In the genomic region with DNA sequence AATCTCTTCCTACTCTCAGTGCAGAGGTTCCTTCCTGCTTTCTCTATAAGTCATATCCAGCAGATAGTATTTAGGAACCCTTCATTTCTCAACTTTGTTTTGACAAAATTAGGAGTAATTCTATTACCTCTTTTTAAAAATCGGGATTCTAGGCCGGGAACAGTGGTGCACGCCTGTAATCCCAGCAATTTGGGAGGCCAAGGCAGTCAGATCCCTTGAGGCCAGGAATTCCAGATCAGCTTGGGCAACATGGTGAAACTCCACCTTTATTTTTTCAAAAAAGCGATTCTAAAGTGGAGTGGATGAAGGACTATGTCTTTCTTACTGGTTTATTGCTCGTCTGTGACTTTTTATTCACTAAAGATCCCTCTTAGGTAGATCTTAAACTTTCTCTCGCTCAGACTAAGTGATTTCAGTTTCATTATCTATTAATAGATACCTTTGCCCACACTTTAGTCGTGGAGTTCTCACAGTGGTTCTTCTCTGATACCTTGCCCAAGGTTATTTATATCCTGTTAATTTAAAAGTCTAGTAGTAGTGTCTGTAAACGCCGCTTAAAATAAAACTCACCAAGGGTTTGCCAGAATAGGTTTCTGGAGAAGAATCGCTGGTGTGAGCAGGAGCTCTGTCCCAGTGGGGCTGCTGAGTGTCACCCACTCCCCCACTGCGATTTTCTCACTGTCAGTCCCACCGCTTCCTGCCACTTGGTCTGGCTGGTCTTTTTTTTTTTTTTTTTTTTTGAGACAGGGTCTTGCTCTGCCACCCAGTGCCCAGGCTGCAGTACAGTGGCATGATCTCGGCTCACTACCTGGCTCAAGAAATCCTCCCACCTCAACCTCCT, we compare ENCODE assay signal across 8 cellular contexts. TPM values are rescaled to one million over a fixed set of nuclear protein-coding genes. Genes with fewer than 3 reads are reported as not detected.
DNase-seq lines count a peak whose midpoint lies in the region; ATAC-seq and TF ChIP-seq lines count a peak whose summit lies in the region.

No MANE protein-coding gene starts in this region.

- in situ Hi-C loops in gastrocnemius medialis (cut with MboI; ENCODE audit: low sequenced_read_pairs in 4 of 4) = loop anchor here in 3 of 4 donors (10.0 kb wide), 1 partner anchor 136 kb away; no protein-coding TSS in a partner anchor

- TF ChIP-seq POLR2A in gastrocnemius medialis (IDR thresholded peaks at IDR 0.05) = no peak
- no peak for TF ChIP-seq POLR2A in thyroid gland (IDR thresholded peaks at IDR 0.05)

- H3K4me3 ChIP-seq in gastrocnemius medialis (peak overlapping the region; percentile 36 to 54 (median 48)), thyroid gland (replicated peaks in 1 of 3) (no peak overlapping the region)

- TF ChIP-seq CTCF in gastrocnemius medialis (IDR thresholded peaks at IDR 0.05 in 4 of 5, conservative IDR thresholded peaks at IDR 0.05 in 1 of 5) (no peak), thyroid gland (IDR thresholded peaks at IDR 0.05) (no peak)

- H3K27ac Mint-ChIP-seq in activated T-cell treated with anti-CD3 and anti-CD28 coated beads, Interleukin-2, amount 50 U/mL, for 72 hours = peak overlapping the region; percentile 93

- no peaks in the 10 kb centered on the region for H3K9me3 Mint-ChIP-seq in activated T-cell treated with anti-CD3 and anti-CD28 coated beads, Interleukin-2, amount 50 U/mL, for 72 hours

- H3K27ac ChIP-seq in gastrocnemius medialis (peak overlapping the region; percentile 85 to 88 (median 86)), thyroid gland (no peak overlapping the region)

- H3K27me3 Mint-ChIP-seq in activated T-cell treated with anti-CD3 and anti-CD28 coated beads, Interleukin-2, amount 50 U/mL, for 72 hours (ENCODE audit: low read depth) = no peaks in the 10 kb centered on the region

- no peaks in the 10 kb centered on the region for H3K36me3 ChIP-seq in gastrocnemius medialis
- no peaks in the 10 kb centered on the region for H3K36me3 ChIP-seq in thyroid gland

- peaks cover 40% of the 10 kb centered on the region for H3K4me1 Mint-ChIP-seq in activated T-cell treated with anti-CD3 and anti-CD28 coated beads, Interleukin-2, amount 50 U/mL, for 72 hours (ENCODE audit: low read depth)

- no peaks in the 10 kb centered on the region for H3K9me3 ChIP-seq in gastrocnemius medialis
- no peaks in the 10 kb centered on the region for H3K9me3 ChIP-seq in thyroid gland

- H3K4me3 Mint-ChIP-seq in activated T-cell treated with anti-CD3 and anti-CD28 coated beads, Interleukin-2, amount 50 U/mL, for 72 hours = peak overlapping the region; percentile 69 to 93

- peaks cover 5 to 7% of the 10 kb centered on the region in 2 donors for H3K4me1 ChIP-seq in gastrocnemius medialis
- H3K4me1 ChIP-seq in thyroid gland = no peaks in the 10 kb centered on the region

- peak; percentile 79 for ATAC-seq in GM19395 (IDR thresholded peaks at IDR 0.05; ENCODE audit: unreplicated experiment)
- ATAC-seq in HG03139 (IDR thresholded peaks at IDR 0.05; ENCODE audit: unreplicated experiment) = peak; percentile 71
- ATAC-seq in activated T-cell treated with anti-CD3 and anti-CD28 coated beads, Interleukin-2, amount 50 U/mL, for 72 hours (replicated peaks in 1 of 2) = peak; percentile 75 to 77
- ATAC-seq in gastrocnemius medialis = peak; percentile 83 to 97

- 76 to 84% methylated on average over 13 of the region's 13 CpGs for WGBS in thyroid gland, 2 donors

- H3K27me3 ChIP-seq in gastrocnemius medialis = no peaks in the 10 kb centered on the region
- no peaks in the 10 kb centered on the region for H3K27me3 ChIP-seq in thyroid gland

- peak; percentile 19 to 35 for DNase-seq in activated T-cell treated with anti-CD3 and anti-CD28 coated beads, Interleukin-2, amount 50 U/mL, for 72 hours
- DNase-seq in gastrocnemius medialis (no peak), cerebellar nuclear complex (lab: John Stamatoyannopoulos, UW) (no peak), NCI-H146 treated with DMSO at 0.1 percent for 48 hours (lab: John Stamatoyannopoulos, UW; ENCODE audit: unreplicated experiment) (no peak), foreskin melanocyte (no peak), thyroid gland (no peak)

- H3K36me3 Mint-ChIP-seq in activated T-cell treated with anti-CD3 and anti-CD28 coated beads, Interleukin-2, amount 50 U/mL, for 72 hours (ENCODE audit: insufficient read depth in 2 of 2) = no peaks in the 10 kb centered on the region

- intact Hi-C loops in gastrocnemius medialis (cut with DNase I; ENCODE audit: low total_unique reads) = loop anchor here (10.0 kb wide), 1 partner anchor 94 kb away; a partner anchor contains a TSS
- intact Hi-C loops in thyroid gland (cut with DNase I) = loop anchor here (10.0 kb wide), 1 partner anchor 136 kb away; no protein-coding TSS in a partner anchor

RNA-seq across cellular contexts. Expression of a gene that starts 27.0 kb away (rescaled TPM):
- total RNA-seq in activated T-cell treated with anti-CD3 and anti-CD28 coated beads, Interleukin-2, amount 50 U/mL, for 72 hours = 10 to 100 TPM; 32.7 to 44.4 TPM
- total RNA-seq in gastrocnemius medialis (10 to 100 TPM in 1 of 4 donors, 1 to 10 TPM in 3; 4.6 to 21.4 (median 9.5) TPM), thyroid gland (10 to 100 TPM; 11.1 to 17.9 (median 16.4) TPM)

Comparison
In these comparisons a context has a peak if more than half of its experiments do, and no peak if none do; other contexts are left out.
1. DNase-seq: peak in activated T-cell treated with anti-CD3 and anti-CD28 coated beads, Interleukin-2, amount 50 U/mL, for 72 hours (2 of 2); none in gastrocnemius medialis (0 of 2), cerebellar nuclear complex (0 of 2), NCI-H146 treated with DMSO at 0.1 percent for 48 hours (single experiment), foreskin melanocyte (single experiment) and thyroid gland (0 of 2).
2. H3K27ac ChIP-seq: peak in gastrocnemius medialis (4 of 4); none in thyroid gland (0 of 3).
3. H3K4me3 ChIP-seq: peak in gastrocnemius medialis (4 of 4); none in thyroid gland (0 of 3).
4. Peak in every context shown above with its lines, with median percentiles within 50 percentile points of each other: ATAC-seq.